In the genomic region with DNA sequence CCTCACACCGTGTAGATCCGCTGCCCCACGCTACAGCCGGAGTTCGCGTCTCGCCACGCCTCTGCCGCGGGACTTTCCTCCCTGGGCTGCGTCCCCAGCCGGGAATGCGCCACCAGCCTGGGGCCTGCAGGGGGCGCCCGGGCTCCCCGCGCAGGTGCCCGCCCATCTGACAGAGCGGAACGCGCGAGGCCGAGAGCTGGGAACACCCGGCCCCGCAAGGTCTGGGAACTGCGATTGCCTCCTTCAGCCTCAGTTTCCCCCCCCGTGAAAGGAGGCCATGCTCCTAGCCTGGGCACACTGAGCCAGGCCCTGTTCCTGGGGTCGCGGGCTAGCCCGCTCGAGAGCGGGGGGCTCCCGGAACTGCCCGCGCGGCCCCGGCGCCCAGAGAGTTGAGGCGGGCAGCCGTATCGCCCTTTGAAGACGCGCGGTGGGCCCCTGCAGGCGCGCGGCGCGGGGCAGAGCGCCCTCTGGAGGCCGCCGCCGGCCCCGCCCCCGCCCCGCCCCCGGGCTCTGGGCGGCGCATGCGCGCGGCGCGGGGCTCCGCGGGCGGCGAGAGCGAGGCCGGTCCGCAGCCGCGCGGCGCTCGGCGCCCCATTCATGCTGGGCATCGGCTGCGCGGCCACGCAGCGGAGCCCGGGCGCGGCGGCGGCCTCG, we compare ENCODE assay signal across 1 cellular context.
TF ChIP-seq lines count a peak whose summit lies in the region.

A gene (plus strand): TSS at position 594 of the 654 bp plus-strand sequence. CDS start 5,479 bp downstream, outside the sequence.

TF ChIP-seq in H1, 55 proteins besides CTCF, POLR2A, EP300 and RAD21 (continued from another document):
- TF ChIP-seq FOSL1 (IDR thresholded peaks at IDR 0.05; ENCODE audit: insufficient read depth, low read depth, low read length) (no peak), SUZ12 (IDR thresholded peaks at IDR 0.05; ENCODE audit: low read length) (0 out of 2 replicates have a peak, but pooled peaks have one; percentile 2), PHF8 (conservative IDR thresholded peaks at IDR 0.05; ENCODE audit: low read depth, low read length) (peak; percentile 32; the same call in 1 of the 2 replicates), NRF1 (IDR thresholded peaks at IDR 0.05; ENCODE audit: low read depth, low read length) (peak; percentile 44), ASH2L (IDR thresholded peaks at IDR 0.05; ENCODE audit: low read length) (peak; percentile 77), TAF7 (optimal IDR thresholded peaks at IDR 0.05; ENCODE audit: borderline replicate concordance, low read depth, low read length) (peak; percentile 59), TBP (IDR thresholded peaks at IDR 0.05; ENCODE audit: low read depth, low read length) (peak; percentile 30; the same call in 1 of the 2 replicates), KDM1A (IDR thresholded peaks at IDR 0.05; ENCODE audit: borderline replicate concordance, low read length) (peak; percentile 99), JUND (IDR thresholded peaks at IDR 0.05; ENCODE audit: low read length) (0 out of 2 replicates have a peak, but pooled peaks have one; percentile 46), KDM5A (IDR thresholded peaks at IDR 0.05; ENCODE audit: low read length) (no peak), YY1 (IDR thresholded peaks at IDR 0.05; ENCODE audit: low read depth, low read length) (0 out of 2 replicates have a peak, but pooled peaks have one; percentile 5), TEAD4 (IDR thresholded peaks at IDR 0.05; ENCODE audit: low read depth, low read length) (peak; percentile 77; the same call in 1 of the 2 replicates), SP1 (IDR thresholded peaks at IDR 0.05; ENCODE audit: low read depth, low read length) (no peak), HDAC2 (IDR thresholded peaks at IDR 0.05; ENCODE audit: borderline replicate concordance in 1 of 2, low read depth in 2 of 2, low read length in 2 of 2) (peak in 1 of 2 experiments; percentile 99; a peak in 2 of 4 replicates), TAF1 (IDR thresholded peaks at IDR 0.05; ENCODE audit: low read depth, low read length) (peak; percentile 84)
- TF ChIP-seq, protein P1, sequence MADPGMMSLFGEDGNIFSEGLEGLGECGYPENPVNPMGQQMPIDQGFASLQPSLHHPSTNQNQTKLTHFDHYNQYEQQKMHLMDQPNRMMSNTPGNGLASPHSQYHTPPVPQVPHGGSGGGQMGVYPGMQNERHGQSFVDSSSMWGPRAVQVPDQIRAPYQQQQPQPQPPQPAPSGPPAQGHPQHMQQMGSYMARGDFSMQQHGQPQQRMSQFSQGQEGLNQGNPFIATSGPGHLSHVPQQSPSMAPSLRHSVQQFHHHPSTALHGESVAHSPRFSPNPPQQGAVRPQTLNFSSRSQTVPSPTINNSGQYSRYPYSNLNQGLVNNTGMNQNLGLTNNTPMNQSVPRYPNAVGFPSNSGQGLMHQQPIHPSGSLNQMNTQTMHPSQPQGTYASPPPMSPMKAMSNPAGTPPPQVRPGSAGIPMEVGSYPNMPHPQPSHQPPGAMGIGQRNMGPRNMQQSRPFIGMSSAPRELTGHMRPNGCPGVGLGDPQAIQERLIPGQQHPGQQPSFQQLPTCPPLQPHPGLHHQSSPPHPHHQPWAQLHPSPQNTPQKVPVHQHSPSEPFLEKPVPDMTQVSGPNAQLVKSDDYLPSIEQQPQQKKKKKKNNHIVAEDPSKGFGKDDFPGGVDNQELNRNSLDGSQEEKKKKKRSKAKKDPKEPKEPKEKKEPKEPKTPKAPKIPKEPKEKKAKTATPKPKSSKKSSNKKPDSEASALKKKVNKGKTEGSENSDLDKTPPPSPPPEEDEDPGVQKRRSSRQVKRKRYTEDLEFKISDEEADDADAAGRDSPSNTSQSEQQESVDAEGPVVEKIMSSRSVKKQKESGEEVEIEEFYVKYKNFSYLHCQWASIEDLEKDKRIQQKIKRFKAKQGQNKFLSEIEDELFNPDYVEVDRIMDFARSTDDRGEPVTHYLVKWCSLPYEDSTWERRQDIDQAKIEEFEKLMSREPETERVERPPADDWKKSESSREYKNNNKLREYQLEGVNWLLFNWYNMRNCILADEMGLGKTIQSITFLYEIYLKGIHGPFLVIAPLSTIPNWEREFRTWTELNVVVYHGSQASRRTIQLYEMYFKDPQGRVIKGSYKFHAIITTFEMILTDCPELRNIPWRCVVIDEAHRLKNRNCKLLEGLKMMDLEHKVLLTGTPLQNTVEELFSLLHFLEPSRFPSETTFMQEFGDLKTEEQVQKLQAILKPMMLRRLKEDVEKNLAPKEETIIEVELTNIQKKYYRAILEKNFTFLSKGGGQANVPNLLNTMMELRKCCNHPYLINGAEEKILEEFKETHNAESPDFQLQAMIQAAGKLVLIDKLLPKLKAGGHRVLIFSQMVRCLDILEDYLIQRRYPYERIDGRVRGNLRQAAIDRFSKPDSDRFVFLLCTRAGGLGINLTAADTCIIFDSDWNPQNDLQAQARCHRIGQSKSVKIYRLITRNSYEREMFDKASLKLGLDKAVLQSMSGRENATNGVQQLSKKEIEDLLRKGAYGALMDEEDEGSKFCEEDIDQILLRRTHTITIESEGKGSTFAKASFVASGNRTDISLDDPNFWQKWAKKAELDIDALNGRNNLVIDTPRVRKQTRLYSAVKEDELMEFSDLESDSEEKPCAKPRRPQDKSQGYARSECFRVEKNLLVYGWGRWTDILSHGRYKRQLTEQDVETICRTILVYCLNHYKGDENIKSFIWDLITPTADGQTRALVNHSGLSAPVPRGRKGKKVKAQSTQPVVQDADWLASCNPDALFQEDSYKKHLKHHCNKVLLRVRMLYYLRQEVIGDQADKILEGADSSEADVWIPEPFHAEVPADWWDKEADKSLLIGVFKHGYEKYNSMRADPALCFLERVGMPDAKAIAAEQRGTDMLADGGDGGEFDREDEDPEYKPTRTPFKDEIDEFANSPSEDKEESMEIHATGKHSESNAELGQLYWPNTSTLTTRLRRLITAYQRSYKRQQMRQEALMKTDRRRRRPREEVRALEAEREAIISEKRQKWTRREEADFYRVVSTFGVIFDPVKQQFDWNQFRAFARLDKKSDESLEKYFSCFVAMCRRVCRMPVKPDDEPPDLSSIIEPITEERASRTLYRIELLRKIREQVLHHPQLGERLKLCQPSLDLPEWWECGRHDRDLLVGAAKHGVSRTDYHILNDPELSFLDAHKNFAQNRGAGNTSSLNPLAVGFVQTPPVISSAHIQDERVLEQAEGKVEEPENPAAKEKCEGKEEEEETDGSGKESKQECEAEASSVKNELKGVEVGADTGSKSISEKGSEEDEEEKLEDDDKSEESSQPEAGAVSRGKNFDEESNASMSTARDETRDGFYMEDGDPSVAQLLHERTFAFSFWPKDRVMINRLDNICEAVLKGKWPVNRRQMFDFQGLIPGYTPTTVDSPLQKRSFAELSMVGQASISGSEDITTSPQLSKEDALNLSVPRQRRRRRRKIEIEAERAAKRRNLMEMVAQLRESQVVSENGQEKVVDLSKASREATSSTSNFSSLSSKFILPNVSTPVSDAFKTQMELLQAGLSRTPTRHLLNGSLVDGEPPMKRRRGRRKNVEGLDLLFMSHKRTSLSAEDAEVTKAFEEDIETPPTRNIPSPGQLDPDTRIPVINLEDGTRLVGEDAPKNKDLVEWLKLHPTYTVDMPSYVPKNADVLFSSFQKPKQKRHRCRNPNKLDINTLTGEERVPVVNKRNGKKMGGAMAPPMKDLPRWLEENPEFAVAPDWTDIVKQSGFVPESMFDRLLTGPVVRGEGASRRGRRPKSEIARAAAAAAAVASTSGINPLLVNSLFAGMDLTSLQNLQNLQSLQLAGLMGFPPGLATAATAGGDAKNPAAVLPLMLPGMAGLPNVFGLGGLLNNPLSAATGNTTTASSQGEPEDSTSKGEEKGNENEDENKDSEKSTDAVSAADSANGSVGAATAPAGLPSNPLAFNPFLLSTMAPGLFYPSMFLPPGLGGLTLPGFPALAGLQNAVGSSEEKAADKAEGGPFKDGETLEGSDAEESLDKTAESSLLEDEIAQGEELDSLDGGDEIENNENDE (IDR thresholded peaks at IDR 0.05; ENCODE audit: insufficient replicate concordance, low read length) = no peak
TF ChIP-seq in H1: peak in this region for 19.
